ENCODE assay signal across 1 cellular context in the genomic region with DNA sequence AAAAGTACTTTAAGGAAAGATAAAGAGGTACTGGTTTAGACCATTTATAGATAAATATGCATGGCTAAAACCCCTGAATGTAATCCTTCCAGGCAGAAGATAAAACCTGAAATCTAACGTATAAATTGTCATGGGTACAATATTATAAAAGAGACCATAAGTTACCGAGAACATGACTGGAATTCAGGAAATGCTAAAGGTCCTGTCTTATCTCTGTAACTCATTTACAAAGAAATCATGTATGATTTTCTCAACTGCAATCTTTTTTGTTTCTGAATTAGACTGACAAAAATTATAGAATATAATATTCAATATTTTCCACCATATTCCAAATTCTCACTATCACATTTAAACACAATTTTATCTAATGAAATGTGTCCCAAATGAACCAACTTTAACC.
TF ChIP-seq lines count a peak whose summit lies in the region.

No MANE protein-coding gene starts in this region.

TF ChIP-seq in HepG2, 621 proteins besides CTCF, POLR2A, EP300 and RAD21 (continued from another document):
- TF ChIP-seq, protein P1, sequence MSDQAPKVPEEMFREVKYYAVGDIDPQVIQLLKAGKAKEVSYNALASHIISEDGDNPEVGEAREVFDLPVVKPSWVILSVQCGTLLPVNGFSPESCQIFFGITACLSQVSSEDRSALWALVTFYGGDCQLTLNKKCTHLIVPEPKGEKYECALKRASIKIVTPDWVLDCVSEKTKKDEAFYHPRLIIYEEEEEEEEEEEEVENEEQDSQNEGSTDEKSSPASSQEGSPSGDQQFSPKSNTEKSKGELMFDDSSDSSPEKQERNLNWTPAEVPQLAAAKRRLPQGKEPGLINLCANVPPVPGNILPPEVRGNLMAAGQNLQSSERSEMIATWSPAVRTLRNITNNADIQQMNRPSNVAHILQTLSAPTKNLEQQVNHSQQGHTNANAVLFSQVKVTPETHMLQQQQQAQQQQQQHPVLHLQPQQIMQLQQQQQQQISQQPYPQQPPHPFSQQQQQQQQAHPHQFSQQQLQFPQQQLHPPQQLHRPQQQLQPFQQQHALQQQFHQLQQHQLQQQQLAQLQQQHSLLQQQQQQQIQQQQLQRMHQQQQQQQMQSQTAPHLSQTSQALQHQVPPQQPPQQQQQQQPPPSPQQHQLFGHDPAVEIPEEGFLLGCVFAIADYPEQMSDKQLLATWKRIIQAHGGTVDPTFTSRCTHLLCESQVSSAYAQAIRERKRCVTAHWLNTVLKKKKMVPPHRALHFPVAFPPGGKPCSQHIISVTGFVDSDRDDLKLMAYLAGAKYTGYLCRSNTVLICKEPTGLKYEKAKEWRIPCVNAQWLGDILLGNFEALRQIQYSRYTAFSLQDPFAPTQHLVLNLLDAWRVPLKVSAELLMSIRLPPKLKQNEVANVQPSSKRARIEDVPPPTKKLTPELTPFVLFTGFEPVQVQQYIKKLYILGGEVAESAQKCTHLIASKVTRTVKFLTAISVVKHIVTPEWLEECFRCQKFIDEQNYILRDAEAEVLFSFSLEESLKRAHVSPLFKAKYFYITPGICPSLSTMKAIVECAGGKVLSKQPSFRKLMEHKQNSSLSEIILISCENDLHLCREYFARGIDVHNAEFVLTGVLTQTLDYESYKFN (CRISPR knock-in tag; conservative IDR thresholded peaks at IDR 0.05) = 0 out of 2 replicates have a peak, but pooled peaks have one; percentile 23
- TF ChIP-seq RFX1 (IDR thresholded peaks at IDR 0.05) (no peak), THAP11 (CRISPR knock-in tag; IDR thresholded peaks at IDR 0.05) (no peak)
